In genomic region chr21:34185051-34185750, GRCh38 we compare ENCODE assay signal across 17 cellular contexts.
"Had no signal": no experiment of that assay in that cellular context is flagged by ENCODE, and none has a peak within 500 bp of the region (broad histone marks: within the 10 kb centered on the region; RNA-seq: fewer than 3 reads in every experiment).

No MANE protein-coding gene starts in this region.

- H3K27ac Mint-ChIP-seq: activated naive CD4-positive, alpha-beta T cell treated with anti-CD3 and anti-CD28 coated beads, Interleukin-2, amount 10 ng/mL, durations not matched to agents 7 days and 5 days; activated naive CD8-positive, alpha-beta T cell treated with anti-CD3 and anti-CD28 coated beads, Interleukin-2, amount 50 U/mL, for 24 hours; naive B cell; stimulated activated naive B cell treated with anti-CD40 and anti-IgM and Interleukin-4, amounts not matched to agents 10 μg/mL and 1 μg/mL and 100 μg/mL, for 72 hours had no signal

- DNase-seq: activated CD8-positive, alpha-beta memory T cell treated with anti-CD3 and anti-CD28 coated beads for 24 hours; activated CD8-positive, alpha-beta memory T cell treated with anti-CD3 and anti-CD28 coated beads, Interleukin-2, amount 50 U/mL, for 48 hours; activated effector memory CD4-positive, alpha-beta T cell treated with Interleukin-2 at 50 U/mL for 16 hours; activated naive CD4-positive, alpha-beta T cell treated with anti-CD3 and anti-CD28 coated beads, Interleukin-2, amount 10 ng/mL, durations not matched to agents 7 days and 5 days; activated naive CD8-positive, alpha-beta T cell treated with anti-CD3 and anti-CD28 coated beads, Interleukin-2, amount 50 U/mL, for 24 hours; activated T-cell treated with anti-CD3 and anti-CD28 coated beads, Interleukin-2, amount 50 U/mL, for 48 hours; cerebellar nuclear complex; cortex of kidney; gastrocnemius medialis; mucosa of descending colon; naive B cell; pancreas; spleen; stimulated activated naive B cell treated with anti-CD40 and anti-IgM and Interleukin-4, amounts not matched to agents 10 μg/mL and 1 μg/mL and 100 μg/mL, for 72 hours had no signal

- H3K4me1 ChIP-seq: pancreas had no signal

- ATAC-seq: activated naive CD8-positive, alpha-beta T cell treated with anti-CD3 and anti-CD28 coated beads, Interleukin-2, amount 50 U/mL, for 24 hours; esophagus mucosa; mucosa of descending colon; stimulated activated naive B cell treated with anti-CD40 and anti-IgM and Interleukin-4, amounts not matched to agents 10 μg/mL and 1 μg/mL and 100 μg/mL, for 72 hours had no signal

- H3K4me3 ChIP-seq: gastrocnemius medialis, heart right ventricle, mucosa of descending colon, pancreas, spleen, tibial nerve had no signal

- H3K36me3 Mint-ChIP-seq: activated naive CD4-positive, alpha-beta T cell treated with anti-CD3 and anti-CD28 coated beads, Interleukin-2, amount 10 ng/mL, durations not matched to agents 7 days and 5 days had no signal

- H3K36me3 ChIP-seq: gastrocnemius medialis, heart right ventricle, pancreas, spleen had no signal

- H3K27ac ChIP-seq: heart right ventricle, pancreas, spleen had no signal

- H3K27me3 Mint-ChIP-seq: activated naive CD4-positive, alpha-beta T cell treated with anti-CD3 and anti-CD28 coated beads, Interleukin-2, amount 10 ng/mL, durations not matched to agents 7 days and 5 days; activated naive CD8-positive, alpha-beta T cell treated with anti-CD3 and anti-CD28 coated beads, Interleukin-2, amount 50 U/mL, for 24 hours; naive B cell; stimulated activated naive B cell treated with anti-CD40 and anti-IgM and Interleukin-4, amounts not matched to agents 10 μg/mL and 1 μg/mL and 100 μg/mL, for 72 hours had no signal

- H3K9me3 ChIP-seq: gastrocnemius medialis, heart right ventricle, mucosa of descending colon, pancreas, tibial nerve had no signal

- H3K27me3 ChIP-seq: gastrocnemius medialis, heart right ventricle, pancreas, spleen, tibial nerve had no signal

- H3K4me3 Mint-ChIP-seq: activated naive CD4-positive, alpha-beta T cell treated with anti-CD3 and anti-CD28 coated beads, Interleukin-2, amount 10 ng/mL, durations not matched to agents 7 days and 5 days; activated naive CD8-positive, alpha-beta T cell treated with anti-CD3 and anti-CD28 coated beads, Interleukin-2, amount 50 U/mL, for 24 hours; naive B cell; stimulated activated naive B cell treated with anti-CD40 and anti-IgM and Interleukin-4, amounts not matched to agents 10 μg/mL and 1 μg/mL and 100 μg/mL, for 72 hours had no signal
